Comparison of ENCODE assay signal across 34 cellular contexts in the genomic region with DNA sequence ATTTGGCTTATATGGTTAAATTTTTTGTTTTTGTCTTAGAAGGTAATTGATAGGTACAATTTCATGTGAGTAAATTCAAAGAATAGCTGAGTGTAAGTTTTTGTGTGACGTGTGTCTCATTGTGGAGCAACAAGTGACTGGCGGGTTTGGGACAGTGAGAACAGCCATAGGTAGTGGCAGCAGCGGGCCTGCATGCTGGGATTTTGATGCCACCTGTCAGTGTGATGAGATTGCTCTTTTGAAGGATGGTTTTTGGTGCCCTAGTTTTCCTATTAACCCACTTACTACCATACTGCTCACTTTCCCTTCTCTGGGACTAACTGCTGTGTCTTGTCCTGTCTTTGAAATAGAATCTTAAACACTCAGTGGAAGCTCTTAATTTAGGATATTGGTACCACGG.
"Had no signal": no experiment of that assay in that cellular context is flagged by ENCODE, and none has a peak within 500 bp of the region (broad histone marks: within the 10 kb centered on the region; RNA-seq: fewer than 3 reads in every experiment).

No MANE protein-coding gene starts in this region.

- H3K36me3 ChIP-seq: adrenal gland, breast epithelium had no signal

- H3K27ac ChIP-seq: adrenal gland, body of pancreas, breast epithelium, KMS-11, PC-9, RWPE1, VCaP had no signal

- H3K4me1 Mint-ChIP-seq: activated B cell treated with CpG ODN at 0.5 μM for 24 hours, T-cell, T-helper 17 cell had no signal

- FAIRE-seq: astrocyte had no signal

- H3K36me3 Mint-ChIP-seq: activated CD4-positive, alpha-beta memory T cell treated with anti-CD3 and anti-CD28 coated beads for 36 hours; activated naive CD4-positive, alpha-beta T cell treated with anti-CD3 and anti-CD28 coated beads, Interleukin-2, amount 50 U/mL, for 72 hours; T-cell had no signal

- H3K27me3 Mint-ChIP-seq: activated B cell treated with CpG ODN at 0.5 μM for 24 hours; activated CD4-positive, alpha-beta memory T cell treated with anti-CD3 and anti-CD28 coated beads for 36 hours; T-cell; T-helper 17 cell had no signal

- H3K4me2 ChIP-seq: KMS-11, PC-9 had no signal

- DNase-seq: activated B cell treated with CpG ODN at 0.5 μM for 24 hours; activated CD4-positive, alpha-beta memory T cell treated with anti-CD3 and anti-CD28 coated beads for 36 hours; activated CD4-positive, alpha-beta T cell treated with anti-CD3 and anti-CD28 coated beads for 4 hours; activated CD4-positive, alpha-beta T cell treated with anti-CD3 and anti-CD28 coated beads, Interleukin-2, amount 50 U/mL, for 1 hour; activated CD4-positive, CD25-positive, alpha-beta regulatory T cell treated with anti-CD3 and anti-CD28 coated beads, Interleukin-2, amount 50 U/mL, for 72 hours; activated CD8-positive, alpha-beta memory T cell treated with anti-CD3 and anti-CD28 coated beads, Interleukin-2, amount 50 U/mL, for 4 hours; activated gamma-delta T cell treated with Interleukin-2 at 50 U/mL for 16 hours; activated naive CD4-positive, alpha-beta T cell treated with anti-CD3 and anti-CD28 coated beads for 36 hours; activated T-cell treated with anti-CD3 and anti-CD28 coated beads for 4 hours; activated T-cell treated with anti-CD3 and anti-CD28 coated beads, Interleukin-2, amount 50 U/mL, for 4 hours; adrenal gland; body of pancreas; MM.1S; MV-4-11; NCI-H1092; NCI-H1436 treated with DMSO at 0.1 percent for 48 hours; NCI-H1694 treated with DMSO at 0.1 percent for 48 hours; NCI-H2029; NCI-H345; NCI-H524 treated with DMSO at 0.1 percent for 48 hours; NCI-H748 treated with DMSO at 0.1 percent for 48 hours; PC-9; SIG-M5; T-cell; T-helper 17 cell had no signal

- H3K4me1 ChIP-seq: body of pancreas, breast epithelium had no signal

- H3K4me3 ChIP-seq: adrenal gland, body of pancreas, breast epithelium, PC-9 had no signal

- H3K27me3 ChIP-seq: adrenal gland, body of pancreas, breast epithelium had no signal

- H3K4me3 Mint-ChIP-seq: activated B cell treated with CpG ODN at 0.5 μM for 24 hours; activated CD4-positive, alpha-beta memory T cell treated with anti-CD3 and anti-CD28 coated beads for 36 hours; activated naive CD4-positive, alpha-beta T cell treated with anti-CD3 and anti-CD28 coated beads for 36 hours; activated T-cell treated with anti-CD3 and anti-CD28 coated beads, Interleukin-2, amount 50 U/mL, for 4 hours; activated T-helper 1 cell treated with anti-CD3 and anti-CD28 coated beads, Interleukin-12 subunit alpha, Interleukin-12 subunit beta, Interleukin-2, Interleukin-4 antibody, amounts not matched to agents 30 ng/mL and 10 ng/mL and 1 ng/mL, durations not matched to agents 14 hours and 24 hours and 36 hours; T-cell; T-helper 17 cell had no signal

- H3K9ac ChIP-seq: KMS-11 had no signal

- H3K9me3 Mint-ChIP-seq: activated B cell treated with CpG ODN at 0.5 μM for 24 hours; activated naive CD4-positive, alpha-beta T cell treated with anti-CD3 and anti-CD28 coated beads, Interleukin-2, amount 50 U/mL, for 72 hours; activated T-cell treated with anti-CD3 and anti-CD28 coated beads, Interleukin-2, amount 50 U/mL, for 4 hours; activated T-helper 1 cell treated with anti-CD3 and anti-CD28 coated beads, Interleukin-12 subunit alpha, Interleukin-12 subunit beta, Interleukin-2, Interleukin-4 antibody, amounts not matched to agents 30 ng/mL and 10 ng/mL and 1 ng/mL, durations not matched to agents 14 hours and 24 hours and 36 hours had no signal

- H3K9me3 ChIP-seq: adrenal gland, body of pancreas, breast epithelium had no signal

- ATAC-seq: activated naive CD4-positive, alpha-beta T cell treated with anti-CD3 and anti-CD28 coated beads, Interleukin-2, amount 50 U/mL, for 72 hours; activated T-cell treated with anti-CD3 and anti-CD28 coated beads, Interleukin-2, amount 50 U/mL, for 4 hours; body of pancreas; Right ventricle myocardium inferior; SK-N-SH treated with all-trans-retinoic acid at 6 μM for 48 hours; T-cell; T-helper 17 cell had no signal

- H2AFZ ChIP-seq: PC-9 had no signal

- H3K27ac Mint-ChIP-seq: activated B cell treated with CpG ODN at 0.5 μM for 24 hours; activated CD4-positive, alpha-beta memory T cell treated with anti-CD3 and anti-CD28 coated beads for 36 hours; activated naive CD4-positive, alpha-beta T cell treated with anti-CD3 and anti-CD28 coated beads for 36 hours; activated naive CD4-positive, alpha-beta T cell treated with anti-CD3 and anti-CD28 coated beads, Interleukin-2, amount 50 U/mL, for 72 hours; activated T-helper 1 cell treated with anti-CD3 and anti-CD28 coated beads, Interleukin-12 subunit alpha, Interleukin-12 subunit beta, Interleukin-2, Interleukin-4 antibody, amounts not matched to agents 30 ng/mL and 10 ng/mL and 1 ng/mL, durations not matched to agents 14 hours and 24 hours and 36 hours; T-cell; T-helper 17 cell had no signal
